In genomic region chr17:45172232-45172540, GRCh38 we compare ENCODE assay signal across 8 cellular contexts. TPM values are rescaled to one million over a fixed set of nuclear protein-coding genes. Genes with fewer than 3 reads are reported as not detected.
DNase-seq lines count a peak whose midpoint lies in the region; ATAC-seq and TF ChIP-seq lines count a peak whose summit lies in the region.

No MANE protein-coding gene starts in this region.

- H3K9me3 ChIP-seq in CD4-positive, CD25-positive, alpha-beta regulatory T cell (ENCODE audit: control insufficient read depth in 2 of 2, low read length in 2 of 2) = no peaks in the 10 kb centered on the region
- no peaks in the 10 kb centered on the region for H3K9me3 ChIP-seq in Peyer's patch
- no peaks in the 10 kb centered on the region for H3K9me3 ChIP-seq in parathyroid adenoma (ENCODE audit: control insufficient read depth, low read length)

- H3K27ac Mint-ChIP-seq in CD4-positive, CD25-positive, alpha-beta regulatory T cell = peak overlapping the region in 1 of 3 donors; percentile 93

- TF ChIP-seq CTCF in Peyer's patch (IDR thresholded peaks at IDR 0.05) (no peak), parathyroid adenoma (IDR thresholded peaks at IDR 0.05) (no peak)

- H3K27me3 Mint-ChIP-seq in CD4-positive, CD25-positive, alpha-beta regulatory T cell = no peaks in the 10 kb centered on the region

- H3K4me1 ChIP-seq in CD4-positive, CD25-positive, alpha-beta regulatory T cell (ENCODE audit: control insufficient read depth, insufficient read depth, low read length, poor library complexity, severe bottlenecking) = peaks cover 19% of the 10 kb centered on the region
- H3K4me1 ChIP-seq in Peyer's patch (peaks cover 6 to 47% (median 12%) of the 10 kb centered on the region in 4 donors), parathyroid adenoma (peaks cover 28% of the 10 kb centered on the region)

- no peak for ATAC-seq in CD4-positive, CD25-positive, alpha-beta regulatory T cell (ENCODE audit: low read depth in 2 of 2)

- peak overlapping the region; percentile 49 for H3K27ac ChIP-seq in CD4-positive, CD25-positive, alpha-beta regulatory T cell (ENCODE audit: insufficient read depth, low read length, poor library complexity, severe bottlenecking)
- H3K27ac ChIP-seq in Peyer's patch (peak overlapping the region; percentile 63 to 89 (median 76)), epithelial cell of prostate (peak overlapping the region; percentile 100), parathyroid adenoma (peak overlapping the region; percentile 92)

- DNase-seq in CD4-positive, CD25-positive, alpha-beta regulatory T cell = no peak
- DNase-seq in Peyer's patch (no peak), epithelial cell of prostate (ENCODE audit: low read depth, low spot score) (no peak), cerebellum (ENCODE audit: low spot score) (no peak), HT-29 (ENCODE audit: low spot score) (no peak), MV-4-11 (lab: John Stamatoyannopoulos, UW) (no peak)
- DNase-seq in activated effector memory CD4-positive, alpha-beta T cell treated with anti-CD3 and anti-CD28 coated beads, Interleukin-2, amount 50 U/mL, for 16 hours = no peak

- peak overlapping the region; percentile 71 for H3K4me2 ChIP-seq in parathyroid adenoma (ENCODE audit: low read length)

- no peaks in the 10 kb centered on the region for H3K9me3 Mint-ChIP-seq in CD4-positive, CD25-positive, alpha-beta regulatory T cell

- H3K27me3 ChIP-seq in CD4-positive, CD25-positive, alpha-beta regulatory T cell (ENCODE audit: control insufficient read depth, insufficient read depth, low read length) = no peaks in the 10 kb centered on the region
- no peaks in the 10 kb centered on the region for H3K27me3 ChIP-seq in Peyer's patch
- H3K27me3 ChIP-seq in parathyroid adenoma (ENCODE audit: control insufficient read depth, insufficient read depth, low read length) = no peaks in the 10 kb centered on the region

- peak overlapping the region; percentile 39 for H3K9ac ChIP-seq in parathyroid adenoma

- no peaks in the 10 kb centered on the region for H3K79me2 ChIP-seq in parathyroid adenoma

- peak overlapping the region in 2 of 4 donors; percentile 19 to 64 for H3K4me3 Mint-ChIP-seq in CD4-positive, CD25-positive, alpha-beta regulatory T cell

- no peaks in the 10 kb centered on the region for H3K36me3 ChIP-seq in CD4-positive, CD25-positive, alpha-beta regulatory T cell (ENCODE audit: control insufficient read depth, insufficient read depth, low read length)
- H3K36me3 ChIP-seq in Peyer's patch = no peaks in the 10 kb centered on the region
- no peaks in the 10 kb centered on the region for H3K36me3 ChIP-seq in parathyroid adenoma (ENCODE audit: control insufficient read depth, insufficient read depth, low read length)

- H3K36me3 Mint-ChIP-seq in CD4-positive, CD25-positive, alpha-beta regulatory T cell = no peaks in the 10 kb centered on the region

- H3K4me3 ChIP-seq in CD4-positive, CD25-positive, alpha-beta regulatory T cell (ENCODE audit: low read depth, low read length) = no peak overlapping the region
- H3K4me3 ChIP-seq in Peyer's patch (peak overlapping the region in 2 of 4 donors; percentile 12 to 30), parathyroid adenoma (ENCODE audit: low read depth, low read length) (peak overlapping the region; percentile 4)

- peak overlapping the region; percentile 71 for H2AFZ ChIP-seq in parathyroid adenoma

- peaks cover 0 to 28% (median 5%) of the 10 kb centered on the region in 4 donors for H3K4me1 Mint-ChIP-seq in CD4-positive, CD25-positive, alpha-beta regulatory T cell

- no peak for TF ChIP-seq POLR2A in Peyer's patch (IDR thresholded peaks at IDR 0.05)

RNA-seq across cellular contexts. Expression of gene HEXIM2, which starts 10.5 kb away (rescaled TPM):
- 3.6 TPM for total RNA-seq in CD4-positive, CD25-positive, alpha-beta regulatory T cell
- polyA plus RNA-seq in CD4-positive, CD25-positive, alpha-beta regulatory T cell = 1 to 10 TPM; 1.9 to 4.1 (median 2.4) TPM
- 10 to 100 TPM in 3 of 4 donors, 1 to 10 TPM in 1; 8.4 to 28.9 (median 11.2) TPM for total RNA-seq in Peyer's patch
- total RNA-seq in cerebellum = 4.7 TPM
- total RNA-seq in HT-29 (2014; rRNA removed; shearing (Covaris generic)) = 9.0 and 9.5 TPM in 2 replicates

RNA-seq across cellular contexts. Expression of gene HEXIM1, which starts 23.9 kb away (rescaled TPM):
- total RNA-seq in CD4-positive, CD25-positive, alpha-beta regulatory T cell = 88.0 TPM
- polyA plus RNA-seq in CD4-positive, CD25-positive, alpha-beta regulatory T cell = 1 to 10 TPM; 5.9 to 8.0 (median 6.1) TPM
- total RNA-seq in Peyer's patch = 10 to 100 TPM; 24.3 to 41.8 (median 31.7) TPM
- 5.4 TPM for total RNA-seq in cerebellum
- total RNA-seq in HT-29 (2014; rRNA removed; shearing (Covaris generic)) = 9.4 and 9.6 TPM in 2 replicates

RNA-seq across cellular contexts. Expression of gene ACBD4, which starts 36.7 kb away (rescaled TPM):
- 23.6 TPM for total RNA-seq in CD4-positive, CD25-positive, alpha-beta regulatory T cell
- polyA plus RNA-seq in CD4-positive, CD25-positive, alpha-beta regulatory T cell = 10 to 100 TPM; 13.8 to 17.9 (median 15.0) TPM
- total RNA-seq in Peyer's patch (100 to 1,000 TPM in 1 of 4 donors, 10 to 100 TPM in 3; 33.8 to 124 (median 76.3) TPM), cerebellum (1.9 TPM)
- total RNA-seq in HT-29 (2014; rRNA removed; shearing (Covaris generic)) = 12.0 and 12.3 TPM in 2 replicates

RNA-seq across cellular contexts. Expression of gene PLCD3, which starts 39.9 kb away (rescaled TPM):
- total RNA-seq in CD4-positive, CD25-positive, alpha-beta regulatory T cell = 5.5 TPM
- 1 to 10 TPM in 1 of 4 donors, under 1 TPM in 3; 0.15 to 1.5 (median 0.42) TPM for polyA plus RNA-seq in CD4-positive, CD25-positive, alpha-beta regulatory T cell
- 10 to 100 TPM; 11.6 to 44.4 (median 18.4) TPM for total RNA-seq in Peyer's patch
- 9.5 TPM for total RNA-seq in cerebellum
- 130 and 142 TPM in 2 replicates for total RNA-seq in HT-29 (2014; rRNA removed; shearing (Covaris generic))

RNA-seq across cellular contexts. Expression of gene FMNL1, which starts 49.5 kb away (rescaled TPM):
- 575 TPM for total RNA-seq in CD4-positive, CD25-positive, alpha-beta regulatory T cell
- 10 to 100 TPM; 22.8 to 28.5 (median 24.7) TPM for polyA plus RNA-seq in CD4-positive, CD25-positive, alpha-beta regulatory T cell
- total RNA-seq in Peyer's patch (10 to 100 TPM in 3 of 4 donors, 1 to 10 TPM in 1; 9.3 to 45.4 (median 15.8) TPM), cerebellum (3.4 TPM)
- total RNA-seq in HT-29 (2014; rRNA removed; shearing (Covaris generic)) = 0.03 TPM in 1 of 2 replicates, not detected in the other

Comparison
In these comparisons a context has a peak if more than half of its experiments do, and no peak if none do; other contexts are left out.
1. H3K27ac ChIP-seq: peak in every context shown above with its lines; median percentile 100 in epithelial cell of prostate; 92 in parathyroid adenoma; 76 in Peyer's patch; 49 in CD4-positive, CD25-positive, alpha-beta regulatory T cell.